28 cellular contexts compared by ENCODE assay signal in genomic region chr18:6239716-6240115, GRCh38.
DNase-seq lines count a peak whose midpoint lies in the region; ATAC-seq and TF ChIP-seq lines count a peak whose summit lies in the region.
"Had no signal": no experiment of that assay in that cellular context is flagged by ENCODE, and none has a peak within 500 bp of the region (broad histone marks: within the 10 kb centered on the region; RNA-seq: fewer than 3 reads in every experiment).

No MANE protein-coding gene starts in this region.

- H3K4me3 Mint-ChIP-seq in activated CD4-positive, alpha-beta T cell treated with anti-CD3 and anti-CD28 coated beads for 36 hours: no peak overlapping the region
- no peak overlapping the region for H3K4me3 Mint-ChIP-seq in activated T-helper 1 cell treated with anti-CD3 and anti-CD28 coated beads, Interleukin-12 subunit alpha, Interleukin-12 subunit beta, Interleukin-2, Interleukin-4 antibody, amounts not matched to agents 30 ng/mL and 10 ng/mL and 1 ng/mL, durations not matched to agents 14 hours and 24 hours and 36 hours
- H3K4me3 Mint-ChIP-seq: CD4-positive, CD25-positive, alpha-beta regulatory T cell had no signal

- H3K4me1 Mint-ChIP-seq in activated CD4-positive, alpha-beta T cell treated with anti-CD3 and anti-CD28 coated beads for 36 hours: no peaks in the 10 kb centered on the region
- no peaks in the 10 kb centered on the region for H3K4me1 Mint-ChIP-seq in activated T-helper 1 cell treated with anti-CD3 and anti-CD28 coated beads, Interleukin-12 subunit alpha, Interleukin-12 subunit beta, Interleukin-2, Interleukin-4 antibody, amounts not matched to agents 30 ng/mL and 10 ng/mL and 1 ng/mL, durations not matched to agents 14 hours and 24 hours and 36 hours (ENCODE audit: low read depth)
- H3K4me1 Mint-ChIP-seq: CD4-positive, CD25-positive, alpha-beta regulatory T cell had no signal

- CTCF ChIA-PET in activated CD4-positive, alpha-beta T cell treated with anti-CD3 and anti-CD28 coated beads for 36 hours (lab: Charles Lee): no interaction called here

- no peak for ATAC-seq in heart right ventricle
- no peak for ATAC-seq in GM18861 (IDR thresholded peaks at IDR 0.05; ENCODE audit: unreplicated experiment)
- ATAC-seq in activated CD4-positive, alpha-beta T cell treated with anti-CD3 and anti-CD28 coated beads for 36 hours: no peak
- ATAC-seq: PC-3, Right ventricle myocardium inferior, SK-N-SH treated with all-trans-retinoic acid at 6 μM for 48 hours had no signal

- H3K4me3 ChIP-seq in left ventricle myocardium inferior (no peak overlapping the region), heart right ventricle (no peak overlapping the region)
- H3K4me3 ChIP-seq: BLaER1, GM23248, HAP-1, SJCRH30 had no signal

- DNase-seq in left ventricle myocardium inferior: no peak
- DNase-seq in heart right ventricle: no peak
- peak; percentile 42 for DNase-seq in RPMI8226
- DNase-seq in islet precursor cell: peak; percentile 59
- DNase-seq in activated CD4-positive, alpha-beta T cell treated with anti-CD3 and anti-CD28 coated beads for 36 hours: no peak
- no peak for DNase-seq in activated T-helper 1 cell treated with anti-CD3 and anti-CD28 coated beads, Interleukin-12 subunit alpha, Interleukin-12 subunit beta, Interleukin-2, Interleukin-4 antibody, amounts not matched to agents 30 ng/mL and 10 ng/mL and 1 ng/mL, durations not matched to agents 14 hours and 24 hours and 36 hours (ENCODE audit: low spot score)
- DNase-seq: CD4-positive, CD25-positive, alpha-beta regulatory T cell; DMS153; DND-41; GM23248; IMR-90; KG1; NCI-H1048; NCI-H1417 treated with DMSO at 0.1 percent for 48 hours; NCI-H1694 treated with DMSO at 0.1 percent for 48 hours; NCI-H2081; NCI-H2171 treated with DMSO at 0.1 percent for 48 hours; NCI-H345; NCI-H524 treated with DMSO at 0.1 percent for 48 hours; NCI-H82; NK-92 treated with Interleukin-12 subunit alpha and Interleukin-12 subunit beta, amount 100 ng/mL, for 24 hours; PC-3; SJCRH30 had no signal

- peaks cover 1% of the 10 kb centered on the region for H3K9me3 Mint-ChIP-seq in activated CD4-positive, alpha-beta T cell treated with anti-CD3 and anti-CD28 coated beads for 36 hours (ENCODE audit: low read depth)
- no peaks in the 10 kb centered on the region for H3K9me3 Mint-ChIP-seq in activated T-helper 1 cell treated with anti-CD3 and anti-CD28 coated beads, Interleukin-12 subunit alpha, Interleukin-12 subunit beta, Interleukin-2, Interleukin-4 antibody, amounts not matched to agents 30 ng/mL and 10 ng/mL and 1 ng/mL, durations not matched to agents 14 hours and 24 hours and 36 hours

- H3K9me3 ChIP-seq in left ventricle myocardium inferior (replicated peaks) (no peaks in the 10 kb centered on the region), heart right ventricle (peaks cover 0 to 7% (median 0%) of the 10 kb centered on the region in 11 donors)
- H3K9me3 ChIP-seq: HAP-1, SJCRH30 had no signal

- no peaks in the 10 kb centered on the region for H3K36me3 ChIP-seq in left ventricle myocardium inferior
- no peaks in the 10 kb centered on the region for H3K36me3 ChIP-seq in heart right ventricle
- H3K36me3 ChIP-seq: HAP-1, SJCRH30 had no signal

- POLR2A ChIA-PET in activated CD4-positive, alpha-beta T cell treated with anti-CD3 and anti-CD28 coated beads for 36 hours (lab: Charles Lee): no interaction called here

- H3K36me3 Mint-ChIP-seq in activated CD4-positive, alpha-beta T cell treated with anti-CD3 and anti-CD28 coated beads for 36 hours (ENCODE audit: low read depth): no peaks in the 10 kb centered on the region
- no peaks in the 10 kb centered on the region for H3K36me3 Mint-ChIP-seq in activated T-helper 1 cell treated with anti-CD3 and anti-CD28 coated beads, Interleukin-12 subunit alpha, Interleukin-12 subunit beta, Interleukin-2, Interleukin-4 antibody, amounts not matched to agents 30 ng/mL and 10 ng/mL and 1 ng/mL, durations not matched to agents 14 hours and 24 hours and 36 hours (ENCODE audit: low read depth)
- H3K36me3 Mint-ChIP-seq: CD4-positive, CD25-positive, alpha-beta regulatory T cell had no signal

- no peaks in the 10 kb centered on the region for H3K27me3 Mint-ChIP-seq in activated CD4-positive, alpha-beta T cell treated with anti-CD3 and anti-CD28 coated beads for 36 hours
- no peaks in the 10 kb centered on the region for H3K27me3 Mint-ChIP-seq in activated T-helper 1 cell treated with anti-CD3 and anti-CD28 coated beads, Interleukin-12 subunit alpha, Interleukin-12 subunit beta, Interleukin-2, Interleukin-4 antibody, amounts not matched to agents 30 ng/mL and 10 ng/mL and 1 ng/mL, durations not matched to agents 14 hours and 24 hours and 36 hours (ENCODE audit: insufficient read depth)
- H3K27me3 Mint-ChIP-seq: CD4-positive, CD25-positive, alpha-beta regulatory T cell had no signal

- TF ChIP-seq CTCF in left ventricle myocardium inferior (IDR thresholded peaks at IDR 0.05; ENCODE audit: borderline replicate concordance) (peak; percentile 8), heart right ventricle (IDR thresholded peaks at IDR 0.05) (no peak)

- no peak overlapping the region for H3K27ac ChIP-seq in left ventricle myocardium inferior (replicated peaks)
- H3K27ac ChIP-seq in heart right ventricle: no peak overlapping the region
- H3K27ac ChIP-seq: BLaER1, GM23248, SJCRH30 had no signal

- H3K27me3 ChIP-seq in left ventricle myocardium inferior (ENCODE audit: low read depth) (no peaks in the 10 kb centered on the region), heart right ventricle (no peaks in the 10 kb centered on the region)
- H3K27me3 ChIP-seq: BLaER1, SJCRH30 had no signal

- H3K4me1 ChIP-seq in left ventricle myocardium inferior (no peaks in the 10 kb centered on the region), heart right ventricle (no peaks in the 10 kb centered on the region)
- H3K4me1 ChIP-seq: BLaER1, HAP-1, SJCRH30 had no signal

- no peak overlapping the region for H3K27ac Mint-ChIP-seq in activated CD4-positive, alpha-beta T cell treated with anti-CD3 and anti-CD28 coated beads for 36 hours
- no peak overlapping the region for H3K27ac Mint-ChIP-seq in activated T-helper 1 cell treated with anti-CD3 and anti-CD28 coated beads, Interleukin-12 subunit alpha, Interleukin-12 subunit beta, Interleukin-2, Interleukin-4 antibody, amounts not matched to agents 30 ng/mL and 10 ng/mL and 1 ng/mL, durations not matched to agents 14 hours and 24 hours and 36 hours
- H3K27ac Mint-ChIP-seq: CD4-positive, CD25-positive, alpha-beta regulatory T cell had no signal

- intact Hi-C loops in left ventricle myocardium inferior (cut with micrococcal nuclease): no loop called here
- intact Hi-C loops in heart right ventricle (cut with DNase I): no loop called here
- intact Hi-C loops in activated CD4-positive, alpha-beta T cell treated with anti-CD3 and anti-CD28 coated beads for 36 hours (cut with DNase I, micrococcal nuclease): loop anchor here in 1 of 2 experiments (10.0 kb wide), 1 partner anchor 105 kb away; no protein-coding TSS in a partner anchor
- intact Hi-C loops in activated T-helper 1 cell treated with anti-CD3 and anti-CD28 coated beads, Interleukin-12 subunit alpha, Interleukin-12 subunit beta, Interleukin-2, Interleukin-4 antibody, amounts not matched to agents 30 ng/mL and 10 ng/mL and 1 ng/mL, durations not matched to agents 14 hours and 24 hours and 36 hours (cut with micrococcal nuclease): no loop called here

- 62 to 74% methylated on average over 6 of the region's 6 CpGs for WGBS in heart right ventricle, 2 donors

Comparison
In these comparisons a context has a peak if more than half of its experiments do, and no peak if none do; other contexts are left out.
1. DNase-seq: peak in RPMI8226 (single experiment) and islet precursor cell (single experiment); none in left ventricle myocardium inferior (single experiment), heart right ventricle (0 of 2), activated CD4-positive, alpha-beta T cell treated with anti-CD3 and anti-CD28 coated beads for 36 hours (single experiment) and activated T-helper 1 cell treated with anti-CD3 and anti-CD28 coated beads, Interleukin-12 subunit alpha, Interleukin-12 subunit beta, Interleukin-2, Interleukin-4 antibody, amounts not matched to agents 30 ng/mL and 10 ng/mL and 1 ng/mL, durations not matched to agents 14 hours and 24 hours and 36 hours (single experiment).